ENCODE assay signal across 15 cellular contexts in genomic region chr15:70703066-70703465, GRCh38.
DNase-seq lines count a peak whose midpoint lies in the region; ATAC-seq, FAIRE-seq and TF ChIP-seq lines count a peak whose summit lies in the region.
"Had no signal": no experiment of that assay in that cellular context is flagged by ENCODE, and none has a peak within 500 bp of the region (broad histone marks: within the 10 kb centered on the region; RNA-seq: fewer than 3 reads in every experiment).

No MANE protein-coding gene starts in this region.

- H3K36me3 Mint-ChIP-seq in activated naive CD4-positive, alpha-beta T cell treated with anti-CD3 and anti-CD28 coated beads, Interleukin-2, amount 50 U/mL, for 72 hours, result no peaks in the 10 kb centered on the region
- H3K36me3 Mint-ChIP-seq: naive thymus-derived CD8-positive, alpha-beta T cell had no signal

- TF ChIP-seq CTCF in A549 (IDR thresholded peaks at IDR 0.05) (no peak), PC-3 (conservative IDR thresholded peaks at IDR 0.05; ENCODE audit: low read depth, low read length) (no peak), esophagus squamous epithelium (IDR thresholded peaks at IDR 0.05) (no peak), psoas muscle (IDR thresholded peaks at IDR 0.05) (no peak), MM.1S (IDR thresholded peaks at IDR 0.05; ENCODE audit: low read length) (no peak)

- TF ChIP-seq RAD21 in A549 (conservative IDR thresholded peaks at IDR 0.05 in 1 of 2, IDR thresholded peaks at IDR 0.05 in 1 of 2), result no peak

- TF ChIP-seq EP300 in A549 (IDR thresholded peaks at IDR 0.05), result no peak

- H2AFZ ChIP-seq in PC-3 (ENCODE audit: low read length) (no peak overlapping the region), MM.1S (ENCODE audit: low read length) (no peak overlapping the region)

- no TSS peak for BruUV-seq in PC-3 (replicated peaks; lab: Mats Ljungman, UMichigan)

- CTCF ChIA-PET in A549 (lab: Yijun Ruan, JAX), result interaction anchor here (0.6 to 2.6 kb wide), 11 partner anchors 9 to 1240 kb away, joined by 3 to 21 read pairs (median 4); no protein-coding TSS in a partner anchor
- CTCF ChIA-PET in PC-3 (lab: Charles Lee), result no interaction called here

- H3K4me3 ChIP-seq in A549, result no peak overlapping the region
- H3K4me3 ChIP-seq in PC-3 (ENCODE audit: low read length), result peak overlapping the region; percentile 56; the same call in 1 of the 2 replicates
- H3K4me3 ChIP-seq in esophagus squamous epithelium, result peak overlapping the region in 1 of 4 donors; percentile 54
- peak overlapping the region; percentile 61 for H3K4me3 ChIP-seq in psoas muscle
- no peak overlapping the region for H3K4me3 ChIP-seq in MM.1S (ENCODE audit: low read length)

- H3K27ac Mint-ChIP-seq in activated naive CD4-positive, alpha-beta T cell treated with anti-CD3 and anti-CD28 coated beads, Interleukin-2, amount 50 U/mL, for 72 hours, result no peak overlapping the region
- H3K27ac Mint-ChIP-seq: activated B cell treated with CpG ODN at 0.5 μM for 24 hours; activated naive CD8-positive, alpha-beta T cell; naive thymus-derived CD8-positive, alpha-beta T cell had no signal

- H3K9ac ChIP-seq in PC-3 (ENCODE audit: low read length) (no peak overlapping the region), MM.1S (ENCODE audit: low read length) (no peak overlapping the region)

- H3K79me2 ChIP-seq in PC-3 (ENCODE audit: low read length), result peaks cover 73% of the 10 kb centered on the region
- H3K79me2 ChIP-seq in MM.1S (ENCODE audit: low read length), result no peaks in the 10 kb centered on the region

- H3F3A ChIP-seq in PC-3 (ENCODE audit: low read length, unreplicated experiment), result peaks cover 15% of the 10 kb centered on the region
- no peaks in the 10 kb centered on the region for H3F3A ChIP-seq in MM.1S (ENCODE audit: insufficient read depth, low read length)

- DNase-seq in A549 (ENCODE audit: low read depth in 1 of 2, low spot score in 1 of 2) (no peak), PC-3 (no peak), esophagus squamous epithelium (lab: John Stamatoyannopoulos, UW) (no peak), psoas muscle (no peak), HT-29 (ENCODE audit: low spot score) (no peak), MM.1S (no peak)
- DNase-seq in activated naive CD4-positive, alpha-beta T cell treated with anti-CD3 and anti-CD28 coated beads, Interleukin-2, amount 50 U/mL, for 72 hours (ENCODE audit: low spot score in 2 of 2), result no peak
- DNase-seq: activated B cell treated with CpG ODN at 0.5 μM for 24 hours; cortex of kidney; naive thymus-derived CD8-positive, alpha-beta T cell; NCI-H2029; NK-92 treated with Interleukin-12 subunit alpha and Interleukin-12 subunit beta, amount 100 ng/mL, for 24 hours had no signal

- no peak for FAIRE-seq in A549 (lab: Jason Lieb, UNC)

- H3K27ac ChIP-seq in A549 (peak overlapping the region; percentile 25 to 58; a peak in 5 of 6 replicates), PC-3 (ENCODE audit: low read length) (peak overlapping the region; percentile 68), esophagus squamous epithelium (peak overlapping the region in 3 of 4 donors; percentile 2 to 70 (median 62)), psoas muscle (peak overlapping the region; percentile 85), MM.1S (ENCODE audit: low read length) (no peak overlapping the region)
- H3K27ac ChIP-seq: suprapubic skin had no signal

- 69% methylated on average over 2 of the region's 2 CpGs for WGBS in A549 (ENCODE audit: missing lambda C conversion rate)
- WGBS in esophagus squamous epithelium, 2 donors, result 53 to 69% methylated on average over 2 of the region's 2 CpGs
- WGBS in psoas muscle, 3 donors, result 25 to 44% (median 27%) methylated on average over 2 of the region's 2 CpGs

- H3K27me3 ChIP-seq in PC-3 (ENCODE audit: low read length) (no peaks in the 10 kb centered on the region), esophagus squamous epithelium (no peaks in the 10 kb centered on the region), psoas muscle (ENCODE audit: insufficient read depth in 3 of 3, low read length in 2 of 3) (no peaks in the 10 kb centered on the region), MM.1S (replicated peaks; ENCODE audit: insufficient read depth, low read length) (no peaks in the 10 kb centered on the region)
- H3K27me3 ChIP-seq: suprapubic skin had no signal

- no peaks in the 10 kb centered on the region for H3K9me3 Mint-ChIP-seq in activated naive CD4-positive, alpha-beta T cell treated with anti-CD3 and anti-CD28 coated beads, Interleukin-2, amount 50 U/mL, for 72 hours
- H3K9me3 Mint-ChIP-seq: activated B cell treated with CpG ODN at 0.5 μM for 24 hours; naive thymus-derived CD8-positive, alpha-beta T cell had no signal

- H3K9me3 ChIP-seq in A549, result no peaks in the 10 kb centered on the region
- H3K9me3 ChIP-seq in PC-3 (ENCODE audit: low read length), result no peaks in the 10 kb centered on the region
- H3K9me3 ChIP-seq in esophagus squamous epithelium, result no peaks in the 10 kb centered on the region
- H3K9me3 ChIP-seq in psoas muscle, result no peaks in the 10 kb centered on the region
- no peaks in the 10 kb centered on the region for H3K9me3 ChIP-seq in MM.1S (replicated peaks; ENCODE audit: insufficient read depth, low read length)
- H3K9me3 ChIP-seq: suprapubic skin had no signal

- TF ChIP-seq POLR2A in A549 (IDR thresholded peaks at IDR 0.05; ENCODE audit: low read length) (no peak), esophagus squamous epithelium (IDR thresholded peaks at IDR 0.05) (no peak)

- intact Hi-C loops in PC-3 (cut with micrococcal nuclease) (loop anchor here (2.0 kb wide), 1 partner anchor 14 kb away; no protein-coding TSS in a partner anchor), esophagus squamous epithelium (cut with DNase I) (no loop called here), psoas muscle (cut with DNase I) (no loop called here)

- H3K9me2 ChIP-seq in PC-3 (replicated peaks; ENCODE audit: low read length), result no peaks in the 10 kb centered on the region
- H3K9me2 ChIP-seq in MM.1S (replicated peaks; ENCODE audit: insufficient read depth, low read length), result no peaks in the 10 kb centered on the region

- POLR2A ChIA-PET in A549 (lab: Yijun Ruan, JAX), result interaction anchor here (1.2 kb wide), 1 partner anchor 20 kb away, joined by 4 read pairs; no protein-coding TSS in a partner anchor
- POLR2A ChIA-PET in PC-3 (lab: Charles Lee; ENCODE audit: unreplicated experiment), result no interaction called here

- H3K4me2 ChIP-seq in A549, result peak overlapping the region; percentile 79
- H3K4me2 ChIP-seq in PC-3 (ENCODE audit: low read length), result peak overlapping the region; percentile 79
- no peak overlapping the region for H3K4me2 ChIP-seq in MM.1S (ENCODE audit: low read depth, low read length)

- H3K36me3 ChIP-seq in PC-3 (ENCODE audit: low read depth, low read length) (no peaks in the 10 kb centered on the region; the same call in 1 of the 2 replicates), esophagus squamous epithelium (no peaks in the 10 kb centered on the region), psoas muscle (ENCODE audit: insufficient read depth in 1 of 2, low read depth in 1 of 2) (no peaks in the 10 kb centered on the region), MM.1S (replicated peaks; ENCODE audit: insufficient read depth, low read length) (no peaks in the 10 kb centered on the region)
- H3K36me3 ChIP-seq: suprapubic skin had no signal

- H4K20me1 ChIP-seq in PC-3 (ENCODE audit: low read length) (no peaks in the 10 kb centered on the region), MM.1S (ENCODE audit: insufficient read depth, low read length) (no peaks in the 10 kb centered on the region)

- no peak for ATAC-seq in A549
- no peak for ATAC-seq in PC-3
- no peak for ATAC-seq in psoas muscle
- no peak for ATAC-seq in GM18520 (IDR thresholded peaks at IDR 0.05; ENCODE audit: unreplicated experiment)
- ATAC-seq in activated naive CD4-positive, alpha-beta T cell treated with anti-CD3 and anti-CD28 coated beads, Interleukin-2, amount 50 U/mL, for 72 hours, result no peak
- ATAC-seq: naive thymus-derived CD8-positive, alpha-beta T cell had no signal

- H3K4me1 ChIP-seq in A549 (peaks cover 61% of the 10 kb centered on the region), PC-3 (ENCODE audit: insufficient read depth, low read length) (peaks cover 55% of the 10 kb centered on the region), esophagus squamous epithelium (peaks cover 0 to 38% (median 7%) of the 10 kb centered on the region in 3 donors), psoas muscle (peaks cover 67% of the 10 kb centered on the region), MM.1S (ENCODE audit: low read length) (no peaks in the 10 kb centered on the region)

TF ChIP-seq in A549, 52 proteins besides CTCF, POLR2A, EP300 and RAD21 (continues in another document):
- TF ChIP-seq EHMT2 (IDR thresholded peaks at IDR 0.05; ENCODE audit: low read depth) (no peak), FOSB (CRISPR knock-in tag; IDR thresholded peaks at IDR 0.05) (no peak), POLR2AphosphoS2 (conservative IDR thresholded peaks at IDR 0.05; ENCODE audit: low read length) (no peak), CBX8 (IDR thresholded peaks at IDR 0.05) (no peak), MAZ (IDR thresholded peaks at IDR 0.05; ENCODE audit: borderline replicate concordance, low read depth, low read length) (no peak), FOXS1 (CRISPR knock-in tag; IDR thresholded peaks at IDR 0.05) (no peak), USF2 (IDR thresholded peaks at IDR 0.05) (no peak), ZC3H11A (IDR thresholded peaks at IDR 0.05) (no peak)
- TF ChIP-seq, protein P1, sequence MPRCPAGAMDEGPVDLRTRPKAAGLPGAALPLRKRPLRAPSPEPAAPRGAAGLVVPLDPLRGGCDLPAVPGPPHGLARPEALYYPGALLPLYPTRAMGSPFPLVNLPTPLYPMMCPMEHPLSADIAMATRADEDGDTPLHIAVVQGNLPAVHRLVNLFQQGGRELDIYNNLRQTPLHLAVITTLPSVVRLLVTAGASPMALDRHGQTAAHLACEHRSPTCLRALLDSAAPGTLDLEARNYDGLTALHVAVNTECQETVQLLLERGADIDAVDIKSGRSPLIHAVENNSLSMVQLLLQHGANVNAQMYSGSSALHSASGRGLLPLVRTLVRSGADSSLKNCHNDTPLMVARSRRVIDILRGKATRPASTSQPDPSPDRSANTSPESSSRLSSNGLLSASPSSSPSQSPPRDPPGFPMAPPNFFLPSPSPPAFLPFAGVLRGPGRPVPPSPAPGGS (IDR thresholded peaks at IDR 0.05), result no peak

Comparison
In these comparisons a context has a peak if more than half of its experiments do, and no peak if none do; other contexts are left out.
1. H3K4me3 ChIP-seq: peak in PC-3 (single experiment) and psoas muscle (single experiment); none in A549 (single experiment) and MM.1S (single experiment).